ENCODE assay signal across 13 cellular contexts in the genomic region with DNA sequence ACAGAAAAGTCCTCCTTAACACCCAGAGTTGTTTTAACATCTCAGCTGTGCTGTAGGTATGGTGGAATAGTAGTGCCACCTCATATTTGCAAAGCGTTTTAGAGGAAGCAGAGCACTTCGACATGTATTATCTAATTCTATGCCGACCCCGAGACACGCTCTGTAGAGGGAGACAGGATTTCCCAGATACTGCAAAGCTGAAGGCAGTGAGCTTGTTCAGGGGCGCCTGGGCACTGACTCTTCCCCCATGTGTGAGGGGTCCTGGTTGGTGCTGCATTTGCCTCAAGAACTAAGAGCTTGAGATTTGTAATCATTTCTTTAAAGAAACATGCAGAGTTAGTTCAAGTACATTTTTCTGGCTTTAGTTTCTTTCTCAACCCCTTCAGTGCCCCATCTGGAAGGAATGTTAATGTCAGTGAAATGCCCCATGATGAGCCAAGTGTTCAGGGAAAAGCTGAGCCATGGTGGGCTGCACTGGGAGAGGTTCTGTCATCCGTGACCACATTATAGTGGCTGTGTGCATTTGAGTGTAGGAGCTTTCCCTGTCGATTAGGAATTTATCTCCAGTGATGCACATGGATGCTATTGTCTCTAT.
A peak's percentile ranks its signal among the peaks of the same experiment; 100 is the strongest.
DNase-seq lines count a peak whose midpoint lies in the region; ATAC-seq and TF ChIP-seq lines count a peak whose summit lies in the region.
"Had no signal": no experiment of that assay in that cellular context is flagged by ENCODE, and none has a peak within 500 bp of the region (broad histone marks: within the 10 kb centered on the region; RNA-seq: fewer than 3 reads in every experiment).

No MANE protein-coding gene starts in this region.

- H2BK5ac ChIP-seq in IMR-90 (ENCODE audit: low read depth, low read length, poor library complexity, severe bottlenecking): no peak overlapping the region

- peaks cover 10% of the 10 kb centered on the region for H3K27me3 ChIP-seq in IMR-90 (ENCODE audit: control insufficient read depth, insufficient read depth, low read length)
- H3K27me3 ChIP-seq: BLaER1, esophagus squamous epithelium had no signal

- H3K4me2 ChIP-seq in IMR-90 (ENCODE audit: low read depth, low read length): peak overlapping the region; percentile 67
- H3K4me2 ChIP-seq: BLaER1 had no signal

- H3K4ac ChIP-seq in IMR-90 (ENCODE audit: low read depth, low read length): no peak overlapping the region

- TF ChIP-seq CTCF in IMR-90 (conservative IDR thresholded peaks at IDR 0.05; ENCODE audit: low read depth, low read length): peak; percentile 46
- TF ChIP-seq CTCF in cardiac fibroblast (IDR thresholded peaks at IDR 0.05; ENCODE audit: low read depth, low read length): peak; percentile 11

- H3K4me3 ChIP-seq in IMR-90 (ENCODE audit: insufficient read depth, low read depth, low read length) (no peak overlapping the region), cardiac fibroblast (replicated peaks in 1 of 2; ENCODE audit: low read depth in 2 of 2, low read length in 2 of 2) (no peak overlapping the region)
- H3K4me3 ChIP-seq: BLaER1, esophagus squamous epithelium had no signal

- peak; percentile 32 for TF ChIP-seq RAD21 in IMR-90 (IDR thresholded peaks at IDR 0.05; ENCODE audit: low read length)

- H4K91ac ChIP-seq in IMR-90 (ENCODE audit: insufficient read depth, low read depth, low read length): no peak overlapping the region

- H4K5ac ChIP-seq in IMR-90 (ENCODE audit: low read depth, low read length): no peak overlapping the region

- H2BK20ac ChIP-seq in IMR-90 (ENCODE audit: low read depth, low read length): no peak overlapping the region

- H3K56ac ChIP-seq in IMR-90 (ENCODE audit: extremely low read depth, insufficient read depth, low read length): no peak overlapping the region

- BruUV-seq in IMR-90 (replicated peaks; lab: Mats Ljungman, UMichigan): no TSS peak

- H3K14ac ChIP-seq in IMR-90 (replicated peaks; ENCODE audit: low read depth, low read length): no peak overlapping the region

- POLR2A ChIA-PET in IMR-90 (lab: Charles Lee; ENCODE audit: unreplicated experiment): no interaction called here

- intact Hi-C loops in IMR-90 (cut with micrococcal nuclease) (no loop called here), left cardiac atrium (cut with DNase I) (no loop called here)

- ATAC-seq in IMR-90 (ENCODE audit: low read depth) (peak; percentile 84), left cardiac atrium (no peak)

- no peaks in the 10 kb centered on the region for H3K36me3 ChIP-seq in IMR-90 (ENCODE audit: control insufficient read depth, insufficient read depth, low read length)
- H3K36me3 ChIP-seq: BLaER1, esophagus squamous epithelium had no signal

- DNase-seq in AG08395 (ENCODE audit: low spot score): peak; percentile 24
- DNase-seq in IMR-90: peak; percentile 19
- peak; percentile 7 to 23 for DNase-seq in cardiac fibroblast (ENCODE audit: low read depth in 2 of 2)
- peak; percentile 63 for DNase-seq in kidney tubule cell (ENCODE audit: low spot score)
- no peak for DNase-seq in NCI-H82 (lab: John Stamatoyannopoulos, UW)
- no peak for DNase-seq in left cardiac atrium
- DNase-seq in activated effector memory CD4-positive, alpha-beta T cell treated with anti-CD3 and anti-CD28 coated beads, Interleukin-2, amount 50 U/mL, for 16 hours: no peak
- no peak for DNase-seq in SK-N-DZ (ENCODE audit: low spot score)
- DNase-seq: esophagus squamous epithelium; NCI-H1694 treated with DMSO at 0.1 percent for 48 hours; posterior cingulate gyrus; stimulated activated CD4-positive, alpha-beta T cell treated with anti-CD3 and anti-CD28 coated beads, Interleukin-4, amount 100 ng/mL, for 4 hours had no signal

- peak overlapping the region; percentile 36 for H2AFZ ChIP-seq in IMR-90 (replicated peaks; ENCODE audit: low read length, poor library complexity)

- WGBS in IMR-90 (ENCODE audit: extremely low coverage in 2 of 2, insufficient read length in 1 of 2), 2 experiments: 54% methylated on average over 2 of the region's 8 CpGs; no CpG with 5 or more reads in 1 of the 2 experiments

- H3K4me1 ChIP-seq in IMR-90 (ENCODE audit: control insufficient read depth, insufficient read depth, low read length): no peaks in the 10 kb centered on the region
- H3K4me1 ChIP-seq: BLaER1, esophagus squamous epithelium had no signal

- H3K27ac ChIP-seq in IMR-90 (ENCODE audit: insufficient read depth, low read length): no peak overlapping the region
- H3K27ac ChIP-seq: BLaER1, esophagus squamous epithelium had no signal

- no peak overlapping the region for H3K23ac ChIP-seq in IMR-90 (ENCODE audit: low read depth, low read length)

- H2BK120ac ChIP-seq in IMR-90 (ENCODE audit: low read depth, low read length): no peak overlapping the region

- H4K8ac ChIP-seq in IMR-90 (ENCODE audit: low read depth in 2 of 2, low read length in 2 of 2): no peak overlapping the region; a peak in 1 of 4 replicates

- no peak overlapping the region for H3K18ac ChIP-seq in IMR-90 (ENCODE audit: low read depth, low read length)

- CTCF ChIA-PET in IMR-90 (lab: Yijun Ruan, JAX): interaction anchor here (0.7 to 1.4 kb wide), 6 partner anchors 11 to 438 kb away, joined by 3 to 4 read pairs (median 3); no protein-coding TSS in a partner anchor

- no peaks in the 10 kb centered on the region; the same call in 1 of the 2 replicates for H3K9me3 ChIP-seq in IMR-90 (ENCODE audit: control insufficient read depth, insufficient read depth, low read length)
- H3K9me3 ChIP-seq: BLaER1, esophagus squamous epithelium had no signal

- no peak overlapping the region for H2AK5ac ChIP-seq in IMR-90 (ENCODE audit: low read depth, low read length)

- no peak overlapping the region for H2AK9ac ChIP-seq in IMR-90 (replicated peaks; ENCODE audit: low read depth, low read length, poor library complexity)

- H3K9me1 ChIP-seq in IMR-90 (ENCODE audit: insufficient read depth, low read length): no peaks in the 10 kb centered on the region

- no peak for TF ChIP-seq POLR2A in IMR-90 (IDR thresholded peaks at IDR 0.05; ENCODE audit: low read depth, low read length)

- dilution Hi-C loops in IMR-90 (cut with HindIII; ENCODE audit: low sequenced_read_pairs, unreplicated experiment): no loop called here

- in situ Hi-C loops in IMR-90 (cut with MboI; ENCODE audit: low sequenced_read_pairs): no loop called here

- no peaks in the 10 kb centered on the region for H4K20me1 ChIP-seq in IMR-90 (ENCODE audit: insufficient read depth, low read length)
- H4K20me1 ChIP-seq: BLaER1 had no signal

- H2BK15ac ChIP-seq in IMR-90 (ENCODE audit: low read depth, low read length): no peak overlapping the region

- no peak overlapping the region for H3K9ac ChIP-seq in IMR-90 (ENCODE audit: low read depth, low read length)
- H3K9ac ChIP-seq: BLaER1 had no signal

- H3K79me1 ChIP-seq in IMR-90 (ENCODE audit: low read depth in 1 of 2, low read length in 2 of 2): no peaks in the 10 kb centered on the region

TF ChIP-seq in IMR-90, 13 proteins besides CTCF, POLR2A, EP300 and RAD21:
- no peak for TF ChIP-seq CEBPB (IDR thresholded peaks at IDR 0.05; ENCODE audit: low read depth, low read length)

Comparison
In these comparisons a context has a peak if more than half of its experiments do, and no peak if none do; other contexts are left out.
1. DNase-seq: peak in AG08395 (single experiment), IMR-90 (single experiment), cardiac fibroblast (2 of 2) and kidney tubule cell (single experiment); none in NCI-H82 (single experiment), left cardiac atrium (single experiment), activated effector memory CD4-positive, alpha-beta T cell treated with anti-CD3 and anti-CD28 coated beads, Interleukin-2, amount 50 U/mL, for 16 hours (single experiment) and SK-N-DZ (single experiment).